Comparison of ENCODE assay signal across 1 cellular context in genomic region chr4:108109111-108109510, GRCh38.
TF ChIP-seq lines count a peak whose summit lies in the region.

No MANE protein-coding gene starts in this region.

TF ChIP-seq in HepG2, 621 proteins besides CTCF, POLR2A, EP300 and RAD21:
- TF ChIP-seq HIC2 (CRISPR knock-in tag; IDR thresholded peaks at IDR 0.05; ENCODE audit: low read depth) (no peak), NPAS2 (CRISPR knock-in tag; IDR thresholded peaks at IDR 0.05; ENCODE audit: borderline replicate concordance) (no peak), ZNF670 (CRISPR knock-in tag; IDR thresholded peaks at IDR 0.05; ENCODE audit: borderline replicate concordance) (no peak), ZNF468 (CRISPR knock-in tag; IDR thresholded peaks at IDR 0.05) (no peak), ZNF503 (CRISPR knock-in tag; IDR thresholded peaks at IDR 0.05) (no peak), ZNF101 (CRISPR knock-in tag; IDR thresholded peaks at IDR 0.05; ENCODE audit: borderline replicate concordance, low read depth) (no peak), ZKSCAN1 (IDR thresholded peaks at IDR 0.05; ENCODE audit: low read length) (no peak), ZNF24 (IDR thresholded peaks at IDR 0.05) (no peak), CBX2 (IDR thresholded peaks at IDR 0.05; ENCODE audit: low read depth, low read length) (no peak), CBX2 (CRISPR knock-in tag; IDR thresholded peaks at IDR 0.05; ENCODE audit: low read depth) (no peak), ZNF256 (CRISPR knock-in tag; conservative IDR thresholded peaks at IDR 0.05) (no peak)
